Comparison of ENCODE assay signal across 20 cellular contexts in the genomic region with DNA sequence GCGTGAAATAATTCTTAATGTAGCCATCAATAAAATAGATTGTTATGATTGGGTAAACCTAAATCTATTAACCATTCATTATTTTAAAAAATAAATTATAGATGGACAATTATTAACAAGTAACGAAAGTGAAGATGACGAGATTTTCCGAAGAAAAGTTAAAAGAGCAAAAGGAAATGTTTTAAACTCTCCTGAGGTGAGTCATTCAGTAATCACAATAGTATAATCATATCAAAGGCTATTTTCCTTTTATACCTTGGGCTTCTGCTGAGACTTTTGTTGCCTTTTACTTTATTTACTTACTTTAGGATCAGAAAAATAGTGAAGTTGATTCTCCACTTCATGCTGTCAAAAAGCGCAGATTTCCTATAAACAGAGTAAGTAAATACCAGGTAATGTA. TPM values are rescaled to one million over a fixed set of nuclear protein-coding genes. Genes with fewer than 3 reads are reported as not detected.
DNase-seq lines count a peak whose midpoint lies in the region; ATAC-seq, FAIRE-seq and TF ChIP-seq lines count a peak whose summit lies in the region.
"Had no signal": no experiment of that assay in that cellular context is flagged by ENCODE, and none has a peak within 500 bp of the region (broad histone marks: within the 10 kb centered on the region; RNA-seq: fewer than 3 reads in every experiment).

No MANE protein-coding gene starts in this region.

- H3K36me3 ChIP-seq in GM23248 (ENCODE audit: low read depth) (no peaks in the 10 kb centered on the region), bronchial epithelial cell (ENCODE audit: control insufficient read depth, insufficient read depth, low read length) (no peaks in the 10 kb centered on the region), osteoblast (ENCODE audit: insufficient read depth, low read length) (no peaks in the 10 kb centered on the region), heart right ventricle (peaks cover 0 to 20% (median 0%) of the 10 kb centered on the region in 9 donors)

- H3K9me2 ChIP-seq in GM23248 (ENCODE audit: insufficient read depth) = no peaks in the 10 kb centered on the region

- no peaks in the 10 kb centered on the region for H3K79me2 ChIP-seq in GM23248 (ENCODE audit: insufficient read depth)
- no peaks in the 10 kb centered on the region for H3K79me2 ChIP-seq in osteoblast (ENCODE audit: insufficient read depth, low read length)

- H3K27me3 ChIP-seq in GM23248 (replicated peaks; ENCODE audit: insufficient read depth) = no peaks in the 10 kb centered on the region
- H3K27me3 ChIP-seq in bronchial epithelial cell (ENCODE audit: control insufficient read depth, insufficient read depth, low read length) = no peaks in the 10 kb centered on the region
- no peaks in the 10 kb centered on the region for H3K27me3 ChIP-seq in osteoblast (ENCODE audit: insufficient read depth, low read length)
- H3K27me3 ChIP-seq in heart right ventricle = no peaks in the 10 kb centered on the region

- TF ChIP-seq CTCF in bronchial epithelial cell (IDR thresholded peaks at IDR 0.05; ENCODE audit: insufficient read depth, low read length, severe bottlenecking) (no peak), osteoblast (IDR thresholded peaks at IDR 0.05; ENCODE audit: extremely low read depth, low read depth, low read length) (no peak), heart right ventricle (IDR thresholded peaks at IDR 0.05) (no peak)

- H3K27ac ChIP-seq in GM23248 = no peak overlapping the region
- H3K27ac ChIP-seq in osteoblast (ENCODE audit: low read depth, low read length) = peak overlapping the region; percentile 44
- H3K27ac ChIP-seq in heart right ventricle = no peak overlapping the region

- H3K9ac ChIP-seq in GM23248 = no peak overlapping the region

- intact Hi-C loops in heart right ventricle (cut with DNase I) = no loop called here

- DNase-seq in GM23248 (no peak), M059J (ENCODE audit: low read depth) (peak; percentile 13), bronchial epithelial cell (ENCODE audit: low read depth) (peak; percentile 8), osteoblast (ENCODE audit: insufficient read length, low spot score, missing footprints) (peak; percentile 25), heart right ventricle (no peak), AML-193 (lab: John Stamatoyannopoulos, UW) (no peak), 8988T (no peak)
- DNase-seq: Calu3; CD4-positive, alpha-beta memory T cell; DMS53; Karpas-422; MM.1S; NCI-H1105; NCI-H1694 treated with DMSO at 0.1 percent for 48 hours; NCI-H2107; NCI-H2227 treated with DMSO at 0.1 percent for 48 hours; NCI-H524; SHP77 treated with DMSO at 0.1 percent for 48 hours had no signal

- no peak for ATAC-seq in heart right ventricle
- no peak for ATAC-seq in HG02973 (IDR thresholded peaks at IDR 0.05; ENCODE audit: unreplicated experiment)

- in situ Hi-C loops in GM23248 (cut with MboI) = no loop called here

- peaks cover 18% of the 10 kb centered on the region for H3F3A ChIP-seq in GM23248 (ENCODE audit: insufficient read depth)

- H2AFZ ChIP-seq in GM23248 (no peak overlapping the region), osteoblast (ENCODE audit: low read length) (no peak overlapping the region)

- no peaks in the 10 kb centered on the region for H4K20me1 ChIP-seq in GM23248 (ENCODE audit: insufficient read depth)
- H4K20me1 ChIP-seq in osteoblast (ENCODE audit: insufficient read depth, low read length) = no peaks in the 10 kb centered on the region

- H3K4me1 ChIP-seq in GM23248 (ENCODE audit: insufficient read depth) = peaks cover 46% of the 10 kb centered on the region
- peaks cover 31% of the 10 kb centered on the region for H3K4me1 ChIP-seq in osteoblast (ENCODE audit: insufficient read depth, low read length)
- H3K4me1 ChIP-seq in heart right ventricle = no peaks in the 10 kb centered on the region

- H3K4me2 ChIP-seq in GM23248 (ENCODE audit: unreplicated experiment) (peak overlapping the region; percentile 9), osteoblast (ENCODE audit: insufficient read depth, low read length) (peak overlapping the region; percentile 20)

- 94 to 97% methylated on average over 5 of the region's 5 CpGs for WGBS in GM23248 (ENCODE audit: low coverage in 1 of 2, low lambda C conversion rate in 2 of 2, missing lambda C conversion rate in 2 of 2), 2 experiments
- 94 to 95% methylated on average over 5 of the region's 5 CpGs for WGBS in heart right ventricle, 2 donors

- H3K4me3 ChIP-seq in GM23248 (no peak overlapping the region), bronchial epithelial cell (ENCODE audit: low read depth, low read length) (no peak overlapping the region), osteoblast (ENCODE audit: insufficient read depth, low read length) (no peak overlapping the region), heart right ventricle (no peak overlapping the region)

- no peak for FAIRE-seq in bronchial epithelial cell (lab: Jason Lieb, UNC)
- FAIRE-seq: RCC 7860 had no signal

- H3K9me3 ChIP-seq in GM23248 (ENCODE audit: low read depth) (no peaks in the 10 kb centered on the region), osteoblast (ENCODE audit: low read depth, low read length) (no peaks in the 10 kb centered on the region), heart right ventricle (no peaks in the 10 kb centered on the region)

RNA-seq across cellular contexts. Expression of a gene that starts 45.6 kb away (rescaled TPM):
- 4.6 and 6.7 TPM in 2 replicates for total RNA-seq in GM23248 (2014; rRNA removed; shearing (Covaris generic))
- polyA plus RNA-seq in GM23248 (2016; fragmentation: Nextera tagmentation; extraction: Ambion mirVana) (3.0 and 4.1 TPM in 2 replicates), heart right ventricle (1 to 10 TPM in 1 of 2 donors, under 1 TPM in 1; 0.96 to 6.2 TPM)
- total RNA-seq in M059J (2014; rRNA removed; shearing (Covaris generic)) = 4.7 and 5.7 TPM in 2 replicates
- total RNA-seq in bronchial epithelial cell (2.3 and 2.9 TPM in 2 replicates), osteoblast (6.2 and 6.8 TPM in 2 replicates), heart right ventricle (1 to 10 TPM; 2.5 to 4.7 (median 3.7) TPM)

RNA-seq across cellular contexts. Expression of a gene that starts 47.0 kb away (rescaled TPM):
- 28.3 and 40.9 TPM in 2 replicates for total RNA-seq in GM23248 (2014; rRNA removed; shearing (Covaris generic))
- polyA plus RNA-seq in GM23248 (2016; fragmentation: Nextera tagmentation; extraction: Ambion mirVana) = 124 and 125 TPM in 2 replicates
- 48.3 and 64.0 TPM in 2 replicates for total RNA-seq in M059J (2014; rRNA removed; shearing (Covaris generic))
- total RNA-seq in bronchial epithelial cell = 14.0 and 27.9 TPM in 2 replicates
- total RNA-seq in osteoblast = 17.4 and 17.7 TPM in 2 replicates
- total RNA-seq in heart right ventricle = 100 to 1,000 TPM in 7 of 10 donors, 10 to 100 TPM in 3; 83.9 to 128 (median 105) TPM
- polyA plus RNA-seq in heart right ventricle = 100 to 1,000 TPM in 1 of 2 donors, 10 to 100 TPM in 1; 84.4 to 184 TPM

Comparison
In these comparisons a context has a peak if more than half of its experiments do, and no peak if none do; other contexts are left out.
1. DNase-seq: peak in M059J (single experiment), bronchial epithelial cell (single experiment) and osteoblast (single experiment); none in GM23248 (single experiment), heart right ventricle (0 of 2), AML-193 (0 of 2) and 8988T (single experiment).